In the genomic region with DNA sequence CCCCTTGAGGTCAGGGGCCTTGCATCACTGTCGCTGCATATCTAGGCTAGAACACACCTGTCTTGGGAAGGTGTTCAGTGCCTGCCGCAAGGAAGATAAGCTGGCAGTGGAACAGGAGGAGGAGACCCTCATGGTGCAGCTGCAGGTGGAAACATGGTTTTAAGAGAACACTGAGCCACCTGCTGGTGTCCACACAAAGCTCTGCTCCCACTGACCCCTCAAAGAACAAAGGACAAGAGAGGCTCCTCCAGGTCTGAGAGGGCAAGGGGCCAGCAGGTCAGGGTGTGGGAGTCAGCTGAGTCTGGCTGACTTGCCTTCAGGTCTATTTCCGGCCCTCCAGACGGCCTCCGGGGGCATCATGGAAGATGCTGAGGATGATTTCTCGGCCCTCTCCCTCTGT, we compare ENCODE assay signal across 2 cellular contexts.
TF ChIP-seq lines count a peak whose summit lies in the region.

No MANE protein-coding gene starts in this region.

TF ChIP-seq in A549, 52 proteins besides CTCF, POLR2A, EP300 and RAD21:
- no peak for TF ChIP-seq ZC3H11A (IDR thresholded peaks at IDR 0.05)
- no peak for TF ChIP-seq HOXA7 (CRISPR knock-in tag; IDR thresholded peaks at IDR 0.05)
- TF ChIP-seq MAFK (IDR thresholded peaks at IDR 0.05; ENCODE audit: partially characterized antibody) = no peak
- TF ChIP-seq CBX8 (IDR thresholded peaks at IDR 0.05) = no peak
- TF ChIP-seq SMC3 (IDR thresholded peaks at IDR 0.05) = 0 out of 3 replicates have a peak, but pooled peaks have one; percentile 14
- TF ChIP-seq CHD2 (IDR thresholded peaks at IDR 0.05; ENCODE audit: low read length, partially characterized antibody) = no peak
- TF ChIP-seq ESRRA (IDR thresholded peaks at IDR 0.05; ENCODE audit: borderline replicate concordance, low read length) = no peak
- TF ChIP-seq NPAS2 (CRISPR knock-in tag; IDR thresholded peaks at IDR 0.05; ENCODE audit: borderline replicate concordance) = no peak
- no peak for TF ChIP-seq FOSB (CRISPR knock-in tag; IDR thresholded peaks at IDR 0.05)

TF ChIP-seq in K562, 482 proteins besides CTCF, POLR2A, EP300 and RAD21:
- TF ChIP-seq HNRNPK (IDR thresholded peaks at IDR 0.05; ENCODE audit: low read depth, low read length, poor library complexity, severe bottlenecking) (no peak), SUPT5H (IDR thresholded peaks at IDR 0.05) (no peak), ZNF140 (CRISPR knock-in tag; IDR thresholded peaks at IDR 0.05) (no peak)
